Comparison of ENCODE assay signal across 33 cellular contexts in genomic region chr11:35585411-35585810, GRCh38. TPM values are rescaled to one million over a fixed set of nuclear protein-coding genes. Genes with fewer than 3 reads are reported as not detected.
"Had no signal": no experiment of that assay in that cellular context is flagged by ENCODE, and none has a peak within 500 bp of the region (broad histone marks: within the 10 kb centered on the region; RNA-seq: fewer than 3 reads in every experiment).

No MANE protein-coding gene starts in this region.

- ATAC-seq: activated CD4-positive, alpha-beta T cell treated with anti-CD3 and anti-CD28 coated beads for 36 hours; activated CD8-positive, alpha-beta memory T cell treated with anti-CD3 and anti-CD28 coated beads, Interleukin-2, amount 10 ng/mL, durations not matched to agents 7 days and 5 days; activated CD8-positive, alpha-beta T cell treated with anti-CD3 and anti-CD28 coated beads, Interleukin-2, amount 10 ng/mL, durations not matched to agents 7 days and 5 days; activated naive CD8-positive, alpha-beta T cell treated with anti-CD3 and anti-CD28 coated beads, Interleukin-2, amount 50 U/mL, for 24 hours; body of pancreas; effector memory CD8-positive, alpha-beta T cell had no signal

- H3K4me1 Mint-ChIP-seq: activated CD4-positive, alpha-beta T cell treated with anti-CD3 and anti-CD28 coated beads for 36 hours; activated CD4-positive, alpha-beta T cell treated with anti-CD3 and anti-CD28 coated beads, Interleukin-2, amount 10 ng/mL, durations not matched to agents 24 days and 14 days; activated CD8-positive, alpha-beta memory T cell treated with anti-CD3 and anti-CD28 coated beads, Interleukin-2, amount 10 ng/mL, durations not matched to agents 7 days and 5 days; activated naive CD4-positive, alpha-beta T cell treated with anti-CD3 and anti-CD28 coated beads, Interleukin-2, amount 50 U/mL, for 24 hours; activated naive CD8-positive, alpha-beta T cell treated with anti-CD3 and anti-CD28 coated beads for 36 hours; activated naive CD8-positive, alpha-beta T cell treated with anti-CD3 and anti-CD28 coated beads, Interleukin-2, amount 50 U/mL, for 24 hours had no signal

- DNase-seq: activated CD4-positive, alpha-beta memory T cell treated with anti-CD3 and anti-CD28 coated beads for 36 hours; activated CD4-positive, alpha-beta T cell treated with anti-CD3 and anti-CD28 coated beads for 36 hours; activated CD4-positive, alpha-beta T cell treated with anti-CD3 and anti-CD28 coated beads, Interleukin-2, amount 10 ng/mL, durations not matched to agents 24 days and 14 days; activated CD4-positive, CD25-positive, alpha-beta regulatory T cell; activated CD4-positive, CD25-positive, alpha-beta regulatory T cell treated with anti-CD3 and anti-CD28 coated beads, Interleukin-2, amount 50 U/mL, for 72 hours; activated CD8-positive, alpha-beta memory T cell treated with anti-CD3 and anti-CD28 coated beads, Interleukin-2, amount 10 ng/mL, durations not matched to agents 7 days and 5 days; activated CD8-positive, alpha-beta memory T cell treated with anti-CD3 and anti-CD28 coated beads, Interleukin-2, amount 50 U/mL, for 4 hours; activated CD8-positive, alpha-beta T cell treated with anti-CD3 and anti-CD28 coated beads, Interleukin-2, amount 10 ng/mL, durations not matched to agents 7 days and 5 days; activated effector memory CD4-positive, alpha-beta T cell treated with anti-CD3 and anti-CD28 coated beads, Interleukin-2, amount 50 U/mL, for 16 hours; activated naive CD4-positive, alpha-beta T cell treated with anti-CD3 and anti-CD28 coated beads for 36 hours; activated naive CD8-positive, alpha-beta T cell treated with anti-CD3 and anti-CD28 coated beads for 36 hours; activated naive CD8-positive, alpha-beta T cell treated with anti-CD3 and anti-CD28 coated beads, Interleukin-2, amount 50 U/mL, for 24 hours; activated T-cell treated with anti-CD3 and anti-CD28 coated beads, Interleukin-2, amount 50 U/mL, for 1 hour; activated T-cell treated with anti-CD3 and anti-CD28 coated beads, Interleukin-2, amount 50 U/mL, for 48 hours; adrenal gland; amygdala; aorta; body of pancreas; caudate nucleus; cortex of kidney; dermis blood vessel endothelial cell; effector CD4-positive, alpha-beta T cell; effector memory CD8-positive, alpha-beta T cell; esophagus squamous epithelium; foreskin melanocyte; T-helper 2 cell had no signal

- H3K27ac Mint-ChIP-seq: activated CD4-positive, alpha-beta memory T cell treated with anti-CD3 and anti-CD28 coated beads for 36 hours; activated CD4-positive, alpha-beta T cell treated with anti-CD3 and anti-CD28 coated beads for 36 hours; activated CD4-positive, alpha-beta T cell treated with anti-CD3 and anti-CD28 coated beads, Interleukin-2, amount 10 ng/mL, durations not matched to agents 24 days and 14 days; activated CD8-positive, alpha-beta memory T cell treated with anti-CD3 and anti-CD28 coated beads, Interleukin-2, amount 10 ng/mL, durations not matched to agents 7 days and 5 days; activated CD8-positive, alpha-beta T cell treated with anti-CD3 and anti-CD28 coated beads, Interleukin-2, amount 10 ng/mL, durations not matched to agents 7 days and 5 days; activated naive CD4-positive, alpha-beta T cell treated with anti-CD3 and anti-CD28 coated beads for 36 hours; activated naive CD4-positive, alpha-beta T cell treated with anti-CD3 and anti-CD28 coated beads, Interleukin-2, amount 50 U/mL, for 24 hours; activated naive CD8-positive, alpha-beta T cell treated with anti-CD3 and anti-CD28 coated beads for 36 hours; activated naive CD8-positive, alpha-beta T cell treated with anti-CD3 and anti-CD28 coated beads, Interleukin-2, amount 50 U/mL, for 24 hours; activated T-helper 1 cell treated with anti-CD3 and anti-CD28 coated beads, Interleukin-12 subunit alpha, Interleukin-12 subunit beta, Interleukin-2, Interleukin-4 antibody, amounts not matched to agents 30 ng/mL and 10 ng/mL and 1 ng/mL, durations not matched to agents 14 hours and 24 hours and 36 hours; activated T-helper 2 cell treated with anti-CD3 and anti-CD28 coated beads, Interferon-gamma antibody, Interleukin-2, Interleukin-4, amounts not matched to agents 10 μg/mL and 5 μg/mL and 100 μg/mL, durations not matched to agents 14 hours and 24 hours and 36 hours; effector memory CD8-positive, alpha-beta T cell had no signal

- H3K36me3 Mint-ChIP-seq: activated CD4-positive, alpha-beta memory T cell treated with anti-CD3 and anti-CD28 coated beads for 36 hours; activated CD8-positive, alpha-beta memory T cell treated with anti-CD3 and anti-CD28 coated beads, Interleukin-2, amount 10 ng/mL, durations not matched to agents 7 days and 5 days; activated naive CD4-positive, alpha-beta T cell treated with anti-CD3 and anti-CD28 coated beads, Interleukin-2, amount 50 U/mL, for 24 hours; activated naive CD8-positive, alpha-beta T cell treated with anti-CD3 and anti-CD28 coated beads for 36 hours had no signal

- H3K9me3 Mint-ChIP-seq: activated CD4-positive, alpha-beta memory T cell treated with anti-CD3 and anti-CD28 coated beads for 36 hours; activated CD4-positive, alpha-beta T cell treated with anti-CD3 and anti-CD28 coated beads, Interleukin-2, amount 10 ng/mL, durations not matched to agents 24 days and 14 days; activated naive CD4-positive, alpha-beta T cell treated with anti-CD3 and anti-CD28 coated beads for 36 hours; activated naive CD4-positive, alpha-beta T cell treated with anti-CD3 and anti-CD28 coated beads, Interleukin-2, amount 50 U/mL, for 24 hours; activated naive CD8-positive, alpha-beta T cell treated with anti-CD3 and anti-CD28 coated beads for 36 hours; activated naive CD8-positive, alpha-beta T cell treated with anti-CD3 and anti-CD28 coated beads, Interleukin-2, amount 50 U/mL, for 24 hours; activated T-helper 1 cell treated with anti-CD3 and anti-CD28 coated beads, Interleukin-12 subunit alpha, Interleukin-12 subunit beta, Interleukin-2, Interleukin-4 antibody, amounts not matched to agents 30 ng/mL and 10 ng/mL and 1 ng/mL, durations not matched to agents 14 hours and 24 hours and 36 hours; activated T-helper 2 cell treated with anti-CD3 and anti-CD28 coated beads, Interferon-gamma antibody, Interleukin-2, Interleukin-4, amounts not matched to agents 10 μg/mL and 5 μg/mL and 100 μg/mL, durations not matched to agents 14 hours and 24 hours and 36 hours; effector memory CD8-positive, alpha-beta T cell had no signal

- H3K4me3 Mint-ChIP-seq: activated CD4-positive, alpha-beta memory T cell treated with anti-CD3 and anti-CD28 coated beads for 36 hours; activated CD4-positive, alpha-beta T cell treated with anti-CD3 and anti-CD28 coated beads for 36 hours; activated CD4-positive, alpha-beta T cell treated with anti-CD3 and anti-CD28 coated beads, Interleukin-2, amount 10 ng/mL, durations not matched to agents 24 days and 14 days; activated CD8-positive, alpha-beta memory T cell treated with anti-CD3 and anti-CD28 coated beads, Interleukin-2, amount 10 ng/mL, durations not matched to agents 7 days and 5 days; activated CD8-positive, alpha-beta T cell treated with anti-CD3 and anti-CD28 coated beads, Interleukin-2, amount 10 ng/mL, durations not matched to agents 7 days and 5 days; activated naive CD4-positive, alpha-beta T cell treated with anti-CD3 and anti-CD28 coated beads for 36 hours; activated naive CD4-positive, alpha-beta T cell treated with anti-CD3 and anti-CD28 coated beads, Interleukin-2, amount 50 U/mL, for 24 hours; activated naive CD8-positive, alpha-beta T cell treated with anti-CD3 and anti-CD28 coated beads for 36 hours; activated naive CD8-positive, alpha-beta T cell treated with anti-CD3 and anti-CD28 coated beads, Interleukin-2, amount 50 U/mL, for 24 hours; activated T-helper 1 cell treated with anti-CD3 and anti-CD28 coated beads, Interleukin-12 subunit alpha, Interleukin-12 subunit beta, Interleukin-2, Interleukin-4 antibody, amounts not matched to agents 30 ng/mL and 10 ng/mL and 1 ng/mL, durations not matched to agents 14 hours and 24 hours and 36 hours; effector memory CD8-positive, alpha-beta T cell had no signal

- H3K4me3 ChIP-seq: adrenal gland, body of pancreas, esophagus squamous epithelium had no signal

- FAIRE-seq: colon, endothelial cell of umbilical vein had no signal

- H3K36me3 ChIP-seq: adrenal gland, esophagus squamous epithelium had no signal

- H3K27me3 ChIP-seq: adrenal gland, body of pancreas had no signal

- H3K9me3 ChIP-seq: adrenal gland, body of pancreas, esophagus squamous epithelium had no signal

- H3K27ac ChIP-seq: esophagus squamous epithelium had no signal

- H3K4me1 ChIP-seq: body of pancreas, esophagus squamous epithelium had no signal

RNA-seq across cellular contexts. Expression of gene PAMR1, which starts 60.0 kb away (rescaled TPM):
- total RNA-seq: activated CD4-positive, alpha-beta memory T cell treated with anti-CD3 and anti-CD28 coated beads for 36 hours; activated CD4-positive, alpha-beta T cell treated with anti-CD3 and anti-CD28 coated beads for 36 hours; activated CD4-positive, alpha-beta T cell treated with anti-CD3 and anti-CD28 coated beads, Interleukin-2, amount 10 ng/mL, durations not matched to agents 24 days and 14 days; activated CD8-positive, alpha-beta memory T cell treated with anti-CD3 and anti-CD28 coated beads for 36 hours; activated CD8-positive, alpha-beta memory T cell treated with anti-CD3 and anti-CD28 coated beads, Interleukin-2, amount 10 ng/mL, durations not matched to agents 7 days and 5 days; activated CD8-positive, alpha-beta T cell treated with anti-CD3 and anti-CD28 coated beads, Interleukin-2, amount 10 ng/mL, durations not matched to agents 7 days and 5 days; activated naive CD4-positive, alpha-beta T cell treated with anti-CD3 and anti-CD28 coated beads for 36 hours; activated naive CD8-positive, alpha-beta T cell treated with anti-CD3 and anti-CD28 coated beads for 36 hours; activated T-helper 1 cell treated with anti-CD3 and anti-CD28 coated beads, Interleukin-12 subunit alpha, Interleukin-12 subunit beta, Interleukin-2, Interleukin-4 antibody, amounts not matched to agents 30 ng/mL and 10 ng/mL and 1 ng/mL, durations not matched to agents 14 hours and 24 hours and 36 hours; activated T-helper 2 cell treated with anti-CD3 and anti-CD28 coated beads, Interferon-gamma antibody, Interleukin-2, Interleukin-4, amounts not matched to agents 10 μg/mL and 5 μg/mL and 100 μg/mL, durations not matched to agents 14 hours and 24 hours and 36 hours; endothelial cell of umbilical vein; T-helper 1 cell treated with Interleukin-12 subunit alpha and Interleukin-12 subunit beta and Interleukin-4 antibody, amounts not matched to agents 30 ng/mL and 1 ng/mL, for 36 hours had no signal
- polyA plus RNA-seq: endothelial cell of umbilical vein had no signal
